ENCODE assay signal across 24 cellular contexts in genomic region chr14:22475381-22475780, GRCh38.
DNase-seq lines count a peak whose midpoint lies in the region; ATAC-seq lines count a peak whose summit lies in the region.
"Had no signal": no experiment of that assay in that cellular context is flagged by ENCODE, and none has a peak within 500 bp of the region (broad histone marks: within the 10 kb centered on the region; RNA-seq: fewer than 3 reads in every experiment).

No MANE protein-coding gene starts in this region.

- CTCF ChIA-PET in activated naive CD4-positive, alpha-beta T cell treated with anti-CD3 and anti-CD28 coated beads, Interleukin-2, amount 10 ng/mL, durations not matched to agents 7 days and 5 days (lab: Charles Lee), result no interaction called here

- ATAC-seq in GM19463 (IDR thresholded peaks at IDR 0.05; ENCODE audit: unreplicated experiment) (no peak), GM21447 (IDR thresholded peaks at IDR 0.05; ENCODE audit: unreplicated experiment) (no peak), HG03442 (IDR thresholded peaks at IDR 0.05; ENCODE audit: unreplicated experiment) (no peak)
- ATAC-seq: activated CD4-positive, CD25-positive, alpha-beta regulatory T cell treated with anti-CD3 and anti-CD28 coated beads, Interleukin-2, amount 50 U/mL, for 24 hours; left lobe of liver had no signal

- peak overlapping the region; percentile 68 for H3K4me3 Mint-ChIP-seq in activated naive CD4-positive, alpha-beta T cell treated with anti-CD3 and anti-CD28 coated beads, Interleukin-2, amount 50 U/mL, for 24 hours
- H3K4me3 Mint-ChIP-seq in activated naive CD4-positive, alpha-beta T cell treated with anti-CD3 and anti-CD28 coated beads, Interleukin-2, amount 10 ng/mL, durations not matched to agents 7 days and 5 days, result no peak overlapping the region
- H3K4me3 Mint-ChIP-seq: HFFc6 had no signal

- peaks cover 5% of the 10 kb centered on the region for H3K4me1 Mint-ChIP-seq in activated naive CD4-positive, alpha-beta T cell treated with anti-CD3 and anti-CD28 coated beads, Interleukin-2, amount 50 U/mL, for 24 hours
- H3K4me1 Mint-ChIP-seq in activated naive CD4-positive, alpha-beta T cell treated with anti-CD3 and anti-CD28 coated beads, Interleukin-2, amount 10 ng/mL, durations not matched to agents 7 days and 5 days, result no peaks in the 10 kb centered on the region
- H3K4me1 Mint-ChIP-seq: activated CD4-positive, alpha-beta memory T cell treated with anti-CD3 and anti-CD28 coated beads, Interleukin-2, amount 10 ng/mL, durations not matched to agents 7 days and 5 days had no signal

- H3K9me3 Mint-ChIP-seq in activated naive CD4-positive, alpha-beta T cell treated with anti-CD3 and anti-CD28 coated beads, Interleukin-2, amount 50 U/mL, for 24 hours, result no peaks in the 10 kb centered on the region
- no peaks in the 10 kb centered on the region for H3K9me3 Mint-ChIP-seq in activated naive CD4-positive, alpha-beta T cell treated with anti-CD3 and anti-CD28 coated beads, Interleukin-2, amount 10 ng/mL, durations not matched to agents 7 days and 5 days
- H3K9me3 Mint-ChIP-seq: activated CD4-positive, alpha-beta memory T cell treated with anti-CD3 and anti-CD28 coated beads, Interleukin-2, amount 10 ng/mL, durations not matched to agents 7 days and 5 days; HFFc6 had no signal

- H3K27me3 Mint-ChIP-seq in activated naive CD4-positive, alpha-beta T cell treated with anti-CD3 and anti-CD28 coated beads, Interleukin-2, amount 50 U/mL, for 24 hours, result no peaks in the 10 kb centered on the region
- H3K27me3 Mint-ChIP-seq in activated naive CD4-positive, alpha-beta T cell treated with anti-CD3 and anti-CD28 coated beads, Interleukin-2, amount 10 ng/mL, durations not matched to agents 7 days and 5 days, result no peaks in the 10 kb centered on the region
- H3K27me3 Mint-ChIP-seq: activated CD4-positive, alpha-beta memory T cell treated with anti-CD3 and anti-CD28 coated beads, Interleukin-2, amount 10 ng/mL, durations not matched to agents 7 days and 5 days had no signal

- no peaks in the 10 kb centered on the region for H3K36me3 Mint-ChIP-seq in activated naive CD4-positive, alpha-beta T cell treated with anti-CD3 and anti-CD28 coated beads, Interleukin-2, amount 50 U/mL, for 24 hours
- no peaks in the 10 kb centered on the region for H3K36me3 Mint-ChIP-seq in activated naive CD4-positive, alpha-beta T cell treated with anti-CD3 and anti-CD28 coated beads, Interleukin-2, amount 10 ng/mL, durations not matched to agents 7 days and 5 days

- DNase-seq in activated naive CD4-positive, alpha-beta T cell treated with anti-CD3 and anti-CD28 coated beads, Interleukin-2, amount 10 ng/mL, durations not matched to agents 7 days and 5 days, result no peak
- peak; percentile 6 for DNase-seq in NCI-H82 treated with DMSO at 0.1 percent for 48 hours (lab: John Stamatoyannopoulos, UW; ENCODE audit: unreplicated experiment)
- DNase-seq in dermis blood vessel endothelial cell, result peak; percentile 50
- no peak for DNase-seq in EL
- DNase-seq: activated CD4-positive, alpha-beta memory T cell treated with anti-CD3 and anti-CD28 coated beads, Interleukin-2, amount 10 ng/mL, durations not matched to agents 7 days and 5 days; activated CD8-positive, alpha-beta memory T cell treated with anti-CD3 and anti-CD28 coated beads, Interleukin-2, amount 50 U/mL, for 48 hours; activated effector memory CD4-positive, alpha-beta T cell treated with anti-CD3 and anti-CD28 coated beads, Interleukin-2, amount 50 U/mL, for 16 hours; DMS79; HFFc6; mesendoderm; MG63; NCI-H2029; NCI-H526 treated with DMSO at 0.1 percent for 48 hours; sigmoid colon; stimulated activated CD4-positive, alpha-beta T cell treated with anti-CD3 and anti-CD28 coated beads, Interleukin-4, amount 100 ng/mL, for 4 hours; stimulated activated naive CD4-positive, alpha-beta T cell treated with Interleukin-2 at 50 U/mL for 16 hours; thyroid gland had no signal

- H3K27ac Mint-ChIP-seq in activated naive CD4-positive, alpha-beta T cell treated with anti-CD3 and anti-CD28 coated beads, Interleukin-2, amount 50 U/mL, for 24 hours, result no peak overlapping the region
- H3K27ac Mint-ChIP-seq in activated naive CD4-positive, alpha-beta T cell treated with anti-CD3 and anti-CD28 coated beads, Interleukin-2, amount 10 ng/mL, durations not matched to agents 7 days and 5 days, result no peak overlapping the region
- H3K27ac Mint-ChIP-seq: activated CD4-positive, alpha-beta memory T cell treated with anti-CD3 and anti-CD28 coated beads, Interleukin-2, amount 10 ng/mL, durations not matched to agents 7 days and 5 days; HFFc6; progenitor cell of endocrine pancreas had no signal

Comparison
In these comparisons a context has a peak if more than half of its experiments do, and no peak if none do; other contexts are left out.
1. DNase-seq: peak in NCI-H82 treated with DMSO at 0.1 percent for 48 hours (single experiment) and dermis blood vessel endothelial cell (single experiment); none in activated naive CD4-positive, alpha-beta T cell treated with anti-CD3 and anti-CD28 coated beads, Interleukin-2, amount 10 ng/mL, durations not matched to agents 7 days and 5 days (single experiment) and EL (single experiment).